In genomic region chr16:51222016-51222415, GRCh38 we compare ENCODE assay signal across 24 cellular contexts.
"Had no signal": no experiment of that assay in that cellular context is flagged by ENCODE, and none has a peak within 500 bp of the region (broad histone marks: within the 10 kb centered on the region; RNA-seq: fewer than 3 reads in every experiment).

No MANE protein-coding gene starts in this region.

- DNase-seq: activated B cell treated with CpG ODN at 0.5 μM for 24 hours; activated CD4-positive, alpha-beta T cell treated with anti-CD3 and anti-CD28 coated beads for 1 hour; activated CD4-positive, alpha-beta T cell treated with anti-CD3 and anti-CD28 coated beads, Interleukin-2, amount 10 ng/mL, durations not matched to agents 24 days and 14 days; activated CD4-positive, alpha-beta T cell treated with anti-CD3 and anti-CD28 coated beads, Interleukin-2, amount 50 U/mL, for 48 hours; activated CD8-positive, alpha-beta memory T cell treated with anti-CD3 and anti-CD28 coated beads, Interleukin-2, amount 10 ng/mL, durations not matched to agents 7 days and 5 days; activated effector memory CD4-positive, alpha-beta T cell treated with anti-CD3 and anti-CD28 coated beads, Interleukin-2, amount 50 U/mL, for 16 hours; activated naive CD4-positive, alpha-beta T cell treated with anti-CD3 and anti-CD28 coated beads for 36 hours; activated T-cell treated with anti-CD3 and anti-CD28 coated beads, Interleukin-2, amount 50 U/mL, for 4 hours; amygdala; cortex of kidney; MG63; NCI-H1105; NCI-H1436; NCI-H2029; NCI-H2107; NCI-H2171 treated with DMSO at 0.1 percent for 48 hours; NCI-H226; NCI-H774; PC-3; SHP77 treated with DMSO at 0.1 percent for 48 hours had no signal

- H3K9me3 Mint-ChIP-seq: activated CD4-positive, alpha-beta T cell treated with anti-CD3 and anti-CD28 coated beads, Interleukin-2, amount 10 ng/mL, durations not matched to agents 24 days and 14 days had no signal

- H3K4me1 Mint-ChIP-seq: activated B cell treated with CpG ODN at 0.5 μM for 24 hours; activated CD4-positive, alpha-beta T cell treated with anti-CD3 and anti-CD28 coated beads, Interleukin-2, amount 10 ng/mL, durations not matched to agents 24 days and 14 days; activated CD8-positive, alpha-beta memory T cell treated with anti-CD3 and anti-CD28 coated beads, Interleukin-2, amount 10 ng/mL, durations not matched to agents 7 days and 5 days; central memory CD8-positive, alpha-beta T cell had no signal

- ATAC-seq: activated CD8-positive, alpha-beta memory T cell treated with anti-CD3 and anti-CD28 coated beads, Interleukin-2, amount 10 ng/mL, durations not matched to agents 7 days and 5 days; activated T-cell treated with anti-CD3 and anti-CD28 coated beads, Interleukin-2, amount 50 U/mL, for 4 hours; PC-3 had no signal

- H3K4me3 Mint-ChIP-seq: activated B cell treated with CpG ODN at 0.5 μM for 24 hours; activated CD4-positive, alpha-beta T cell treated with anti-CD3 and anti-CD28 coated beads, Interleukin-2, amount 10 ng/mL, durations not matched to agents 24 days and 14 days; activated CD8-positive, alpha-beta memory T cell treated with anti-CD3 and anti-CD28 coated beads, Interleukin-2, amount 10 ng/mL, durations not matched to agents 7 days and 5 days; activated naive CD4-positive, alpha-beta T cell treated with anti-CD3 and anti-CD28 coated beads for 36 hours; activated naive CD8-positive, alpha-beta T cell; activated T-cell treated with anti-CD3 and anti-CD28 coated beads, Interleukin-2, amount 50 U/mL, for 4 hours; brain; central memory CD8-positive, alpha-beta T cell; T-helper 1 cell treated with Interleukin-12 subunit alpha and Interleukin-12 subunit beta and Interleukin-4 antibody, amounts not matched to agents 30 μg/mL and 1 μg/mL, for 36 hours had no signal

- H3K27me3 Mint-ChIP-seq: activated B cell treated with CpG ODN at 0.5 μM for 24 hours; activated CD4-positive, alpha-beta T cell treated with anti-CD3 and anti-CD28 coated beads, Interleukin-2, amount 10 ng/mL, durations not matched to agents 24 days and 14 days; activated CD8-positive, alpha-beta memory T cell treated with anti-CD3 and anti-CD28 coated beads, Interleukin-2, amount 10 ng/mL, durations not matched to agents 7 days and 5 days; central memory CD8-positive, alpha-beta T cell had no signal

- H3K36me3 Mint-ChIP-seq: activated CD8-positive, alpha-beta memory T cell treated with anti-CD3 and anti-CD28 coated beads, Interleukin-2, amount 10 ng/mL, durations not matched to agents 7 days and 5 days had no signal

- H3K27ac Mint-ChIP-seq: activated B cell treated with CpG ODN at 0.5 μM for 24 hours; activated CD4-positive, alpha-beta T cell treated with anti-CD3 and anti-CD28 coated beads, Interleukin-2, amount 10 ng/mL, durations not matched to agents 24 days and 14 days; activated CD8-positive, alpha-beta memory T cell treated with anti-CD3 and anti-CD28 coated beads, Interleukin-2, amount 10 ng/mL, durations not matched to agents 7 days and 5 days; activated naive CD4-positive, alpha-beta T cell treated with anti-CD3 and anti-CD28 coated beads for 36 hours; activated naive CD8-positive, alpha-beta T cell; brain; T-helper 1 cell treated with Interleukin-12 subunit alpha and Interleukin-12 subunit beta and Interleukin-4 antibody, amounts not matched to agents 30 μg/mL and 1 μg/mL, for 36 hours had no signal
